In genomic region chr1:179104851-179105250, GRCh38 we compare ENCODE assay signal across 16 cellular contexts. TPM values are rescaled to one million over a fixed set of nuclear protein-coding genes. Genes with fewer than 3 reads are reported as not detected.
DNase-seq lines count a peak whose midpoint lies in the region; ATAC-seq, FAIRE-seq and TF ChIP-seq lines count a peak whose summit lies in the region.
"Had no signal": no experiment of that assay in that cellular context is flagged by ENCODE, and none has a peak within 500 bp of the region (broad histone marks: within the 10 kb centered on the region; RNA-seq: fewer than 3 reads in every experiment).

No MANE protein-coding gene starts in this region.

- no peaks in the 10 kb centered on the region for H3K27me3 ChIP-seq in hepatocyte
- H3K27me3 ChIP-seq in liver (ENCODE audit: control insufficient read depth in 4 of 4, insufficient read depth in 4 of 4, low read length in 3 of 4): no peaks in the 10 kb centered on the region

- H3K36me3 ChIP-seq in hepatocyte (replicated peaks; ENCODE audit: insufficient read depth, low read depth): no peaks in the 10 kb centered on the region
- peaks cover 0 to 6% (median 2%) of the 10 kb centered on the region in 4 donors for H3K36me3 ChIP-seq in liver (ENCODE audit: control insufficient read depth in 4 of 4, insufficient read depth in 3 of 4, low read depth in 1 of 4, low read length in 3 of 4)

- no peaks in the 10 kb centered on the region for H3K36me3 Mint-ChIP-seq in activated naive CD4-positive, alpha-beta T cell treated with anti-CD3 and anti-CD28 coated beads, Interleukin-2, amount 50 U/mL, for 72 hours

- TF ChIP-seq CTCF in D721Med (IDR thresholded peaks at IDR 0.05; ENCODE audit: insufficient read depth, missing control alignments) (no peak), hepatocyte (IDR thresholded peaks at IDR 0.05; ENCODE audit: poor library complexity) (no peak), liver (IDR thresholded peaks at IDR 0.05; ENCODE audit: low read depth, low read length, missing input control) (no peak)

- DNase-seq in D341Med (ENCODE audit: low spot score) (peak; percentile 19), D721Med (ENCODE audit: insufficient read length, low spot score) (no peak), hepatocyte (ENCODE audit: low spot score) (no peak), T-helper 9 cell (no peak), HCEC 1CT (no peak)
- no peak for DNase-seq in activated naive CD4-positive, alpha-beta T cell treated with anti-CD3 and anti-CD28 coated beads, Interleukin-2, amount 50 U/mL, for 72 hours (ENCODE audit: low spot score in 2 of 2)
- DNase-seq: Calu3; CD4-positive, alpha-beta memory T cell; DMS 273 treated with DMSO at 0.1 percent for 48 hours; DMS79 treated with DMSO at 0.1 percent for 48 hours; GF-D8; GOT3 had no signal

- H3K27ac ChIP-seq in hepatocyte (no peak overlapping the region), liver (ENCODE audit: low read depth in 1 of 2, low read length in 2 of 2) (peak overlapping the region; percentile 43 to 45)

- H2AFZ ChIP-seq in hepatocyte: no peak overlapping the region

- no peaks in the 10 kb centered on the region for H3K79me2 ChIP-seq in hepatocyte

- H3K9me3 ChIP-seq in hepatocyte (ENCODE audit: low read depth) (no peaks in the 10 kb centered on the region), liver (ENCODE audit: control insufficient read depth in 4 of 4, low read length in 3 of 4) (no peaks in the 10 kb centered on the region)

- ATAC-seq in GM19324 (IDR thresholded peaks at IDR 0.05; ENCODE audit: low FRiP score, unreplicated experiment): no peak
- ATAC-seq in activated naive CD4-positive, alpha-beta T cell treated with anti-CD3 and anti-CD28 coated beads, Interleukin-2, amount 50 U/mL, for 72 hours: no peak

- H3K9me3 Mint-ChIP-seq in activated naive CD4-positive, alpha-beta T cell treated with anti-CD3 and anti-CD28 coated beads, Interleukin-2, amount 50 U/mL, for 72 hours: no peaks in the 10 kb centered on the region
- H3K9me3 Mint-ChIP-seq: CD4-positive, alpha-beta memory T cell had no signal

- H3K4me2 ChIP-seq in hepatocyte: peak overlapping the region; percentile 2

- WGBS in hepatocyte (ENCODE audit: low lambda C conversion rate, missing lambda C conversion rate): 72% methylated on average over 2 of the region's 2 CpGs
- WGBS in liver: 44% methylated on average over 2 of the region's 2 CpGs

- H3K4me1 ChIP-seq in hepatocyte (ENCODE audit: insufficient read depth) (no peaks in the 10 kb centered on the region), liver (ENCODE audit: control insufficient read depth in 4 of 4, insufficient read depth in 4 of 4, low read length in 3 of 4) (peaks cover 5 to 54% (median 50%) of the 10 kb centered on the region in 4 donors)

- TF ChIP-seq RAD21 in liver (IDR thresholded peaks at IDR 0.05): peak in 1 of 2 donors; percentile 41

- H3K27ac Mint-ChIP-seq in activated naive CD4-positive, alpha-beta T cell treated with anti-CD3 and anti-CD28 coated beads, Interleukin-2, amount 50 U/mL, for 72 hours: no peak overlapping the region

- H3K9me2 ChIP-seq in hepatocyte (replicated peaks; ENCODE audit: insufficient read depth): no peaks in the 10 kb centered on the region

- no peak overlapping the region for H3K4me3 ChIP-seq in hepatocyte
- H3K4me3 ChIP-seq in liver (ENCODE audit: low read depth in 1 of 3, low read length in 3 of 3): no peak overlapping the region

- H4K20me1 ChIP-seq in hepatocyte (ENCODE audit: insufficient read depth, poor library complexity, severe bottlenecking): no peaks in the 10 kb centered on the region

- peak overlapping the region in 1 of 2 donors; percentile 23 for H3K9ac ChIP-seq in liver (ENCODE audit: low read depth in 1 of 2, low read length in 2 of 2)

- FAIRE-seq in D721Med (lab: Jason Lieb, UNC): peak; percentile 38
- FAIRE-seq: GM12891, GM18507 had no signal

TF ChIP-seq in liver, 16 proteins besides CTCF, POLR2A, EP300 and RAD21:
- TF ChIP-seq YY1 (IDR thresholded peaks at IDR 0.05) (peak; percentile 57), HNF4A (conservative IDR thresholded peaks at IDR 0.05) (peak; percentile 97 to 98), SP1 (IDR thresholded peaks at IDR 0.05) (peak; percentile 90), RXRA (IDR thresholded peaks at IDR 0.05) (peak; percentile 90 to 96), ZBTB33 (IDR thresholded peaks at IDR 0.05) (peak; percentile 50), JUND (IDR thresholded peaks at IDR 0.05) (peak; percentile 22 to 47), FOXA2 (IDR thresholded peaks at IDR 0.05) (peak; percentile 77), NR2F2 (IDR thresholded peaks at IDR 0.05) (peak; percentile 32), TAF1 (conservative IDR thresholded peaks at IDR 0.05) (no peak), GABPA (IDR thresholded peaks at IDR 0.05 in 1 of 2, conservative IDR thresholded peaks at IDR 0.05 in 1 of 2) (no peak), MAX (IDR thresholded peaks at IDR 0.05) (peak; percentile 59), ATF3 (IDR thresholded peaks at IDR 0.05) (no peak), REST (IDR thresholded peaks at IDR 0.05) (no peak), FOXA1 (IDR thresholded peaks at IDR 0.05) (peak; percentile 66), EGR1 (IDR thresholded peaks at IDR 0.05; ENCODE audit: low read depth in 2 of 2) (no peak), HNF4G (IDR thresholded peaks at IDR 0.05) (peak; percentile 91)

RNA-seq across cellular contexts. Expression of gene TOR3A, which starts 23.0 kb away (rescaled TPM):
- total RNA-seq in hepatocyte (20.3 and 20.5 TPM in 2 replicates), liver (10 to 100 TPM; 21.1 to 31.0 TPM)
- polyA plus RNA-seq in hepatocyte (21.3 and 24.5 TPM in 2 replicates), liver (10 to 100 TPM; 14.3 to 25.9 TPM)
- 10 to 100 TPM; 29.2 to 46.4 TPM for total RNA-seq in activated naive CD4-positive, alpha-beta T cell treated with anti-CD3 and anti-CD28 coated beads, Interleukin-2, amount 50 U/mL, for 72 hours
